In genomic region chr2:174535757-174536703, GRCh38 we compare ENCODE assay signal across 14 cellular contexts. TPM values are rescaled to one million over a fixed set of nuclear protein-coding genes. Genes with fewer than 3 reads are reported as not detected.
DNase-seq lines count a peak whose midpoint lies in the region; ATAC-seq and TF ChIP-seq lines count a peak whose summit lies in the region.
"Had no signal": no experiment of that assay in that cellular context is flagged by ENCODE, and none has a peak within 500 bp of the region (broad histone marks: within the 10 kb centered on the region; RNA-seq: fewer than 3 reads in every experiment).

No MANE protein-coding gene starts in this region.

- H3K9ac ChIP-seq in smooth muscle cell (ENCODE audit: low read depth): no peak overlapping the region

- H3F3A ChIP-seq in smooth muscle cell (ENCODE audit: low read depth): no peaks in the 10 kb centered on the region

- H3K79me2 ChIP-seq in smooth muscle cell (ENCODE audit: low read depth): no peaks in the 10 kb centered on the region

- H3K27ac ChIP-seq in smooth muscle cell (ENCODE audit: low read depth): peak overlapping the region; percentile 40
- H3K27ac ChIP-seq: ascending aorta had no signal

- ATAC-seq in GM18873 (IDR thresholded peaks at IDR 0.05; ENCODE audit: low FRiP score, unreplicated experiment): no peak
- no peak for ATAC-seq in HG03565 (IDR thresholded peaks at IDR 0.05; ENCODE audit: unreplicated experiment)

- H4K20me1 ChIP-seq in smooth muscle cell (ENCODE audit: low read depth): no peaks in the 10 kb centered on the region

- no peak overlapping the region for H3K4me3 ChIP-seq in smooth muscle cell
- H3K4me3 ChIP-seq: ascending aorta, MG63 had no signal

- H3K27me3 ChIP-seq in smooth muscle cell (ENCODE audit: low read depth): no peaks in the 10 kb centered on the region
- H3K27me3 ChIP-seq: ascending aorta, MG63 had no signal

- no peaks in the 10 kb centered on the region for H3K4me1 ChIP-seq in smooth muscle cell (ENCODE audit: low read depth)
- H3K4me1 ChIP-seq: ascending aorta had no signal

- peak; percentile 33 for DNase-seq in NCI-H2107 treated with DMSO at 0.1 percent for 48 hours (lab: John Stamatoyannopoulos, UW; ENCODE audit: unreplicated experiment)
- no peak for DNase-seq in NCI-H2107 (lab: John Stamatoyannopoulos, UW)
- DNase-seq in NCI-H1092 treated with DMSO at 0.1 percent for 48 hours (lab: John Stamatoyannopoulos, UW): peak; percentile 35
- peak; percentile 81 for DNase-seq in SK-N-DZ (ENCODE audit: low spot score)
- no peak for DNase-seq in smooth muscle cell (lab: John Stamatoyannopoulos, UW; ENCODE audit: unreplicated experiment)
- DNase-seq in HK-2 (ENCODE audit: unreplicated experiment): no peak
- DNase-seq: EL; endodermal cell; MG63; stimulated activated CD4-positive, alpha-beta T cell treated with anti-CD3 and anti-CD28 coated beads, Interleukin-4, amount 100 ng/mL, for 4 hours had no signal

- H3K9me3 ChIP-seq in smooth muscle cell (replicated peaks; ENCODE audit: low read depth): no peaks in the 10 kb centered on the region
- H3K9me3 ChIP-seq: ascending aorta, MG63 had no signal

- no peak for TF ChIP-seq CTCF in smooth muscle cell (IDR thresholded peaks at IDR 0.05; ENCODE audit: borderline replicate concordance, insufficient read depth, poor library complexity, severe bottlenecking)

- peak overlapping the region; percentile 46 for H3K4me2 ChIP-seq in smooth muscle cell

- H2AFZ ChIP-seq in smooth muscle cell (ENCODE audit: low read depth): no peak overlapping the region

- H3K36me3 ChIP-seq in smooth muscle cell (ENCODE audit: low read depth): no peaks in the 10 kb centered on the region
- H3K36me3 ChIP-seq: ascending aorta, MG63 had no signal

- 66% methylated on average over 11 of the region's 11 CpGs for WGBS in smooth muscle cell (ENCODE audit: low lambda C conversion rate)

RNA-seq across cellular contexts. Expression of gene GPR155, which starts 49.2 kb away (rescaled TPM):
- polyA plus RNA-seq in SK-N-DZ (2014; cell fraction: cytosol; rRNA removed): 1.0 and 1.4 TPM in 2 replicates
- 0.99 and 1.1 TPM in 2 replicates for polyA plus RNA-seq in SK-N-DZ (2014; cell fraction: nucleus; rRNA removed)
- 10.4 and 10.5 TPM in 2 replicates for total RNA-seq in smooth muscle cell
- polyA plus RNA-seq in smooth muscle cell: 3.3 and 6.9 TPM in 2 replicates
- total RNA-seq: A673 had no signal

Comparison
In these comparisons a context has a peak if more than half of its experiments do, and no peak if none do; other contexts are left out.
1. DNase-seq: peak in NCI-H2107 treated with DMSO at 0.1 percent for 48 hours (single experiment), NCI-H1092 treated with DMSO at 0.1 percent for 48 hours (single experiment) and SK-N-DZ (single experiment); none in NCI-H2107 (single experiment), smooth muscle cell (single experiment) and HK-2 (single experiment).